24 cellular contexts compared by ENCODE assay signal in genomic region chr4:87857789-87858188, GRCh38. TPM values are rescaled to one million over a fixed set of nuclear protein-coding genes. Genes with fewer than 3 reads are reported as not detected.
DNase-seq lines count a peak whose midpoint lies in the region; ATAC-seq, FAIRE-seq and TF ChIP-seq lines count a peak whose summit lies in the region.
"Had no signal": no experiment of that assay in that cellular context is flagged by ENCODE, and none has a peak within 500 bp of the region (broad histone marks: within the 10 kb centered on the region; RNA-seq: fewer than 3 reads in every experiment).

No MANE protein-coding gene starts in this region.

- H3K14ac ChIP-seq in mesenchymal stem cell (ENCODE audit: low read length in 2 of 2) (no peak overlapping the region), trophoblast cell (ENCODE audit: low read length) (no peak overlapping the region)

- no peak for TF ChIP-seq CTCF in Calu3 (IDR thresholded peaks at IDR 0.05; ENCODE audit: unreplicated experiment)
- no peak for TF ChIP-seq CTCF in astrocyte (IDR thresholded peaks at IDR 0.05; ENCODE audit: insufficient read depth, low read depth, low read length)
- TF ChIP-seq CTCF in omental fat pad (IDR thresholded peaks at IDR 0.05), result no peak

- ATAC-seq in HG03432 (IDR thresholded peaks at IDR 0.05; ENCODE audit: unreplicated experiment) (no peak), omental fat pad (ENCODE audit: low FRiP score) (no peak)
- ATAC-seq: A549, HCT116 had no signal

- H4K20me1 ChIP-seq in astrocyte (ENCODE audit: insufficient read depth, low read length), result no peaks in the 10 kb centered on the region
- H4K20me1 ChIP-seq: BLaER1 treated with 17β-estradiol and CSF1 and Interleukin-3, amounts not matched to agents 10 nM and 100 nM had no signal

- H3K79me1 ChIP-seq in mesenchymal stem cell (replicated peaks; ENCODE audit: low read length, poor library complexity, severe bottlenecking), result no peaks in the 10 kb centered on the region
- peaks cover 7% of the 10 kb centered on the region for H3K79me1 ChIP-seq in trophoblast cell (ENCODE audit: low read length)

- no peak for FAIRE-seq in astrocyte (lab: Jason Lieb, UNC)
- FAIRE-seq: A549, G401.6, GM12892 had no signal

- DNase-seq in Calu3, result no peak
- DNase-seq in astrocyte (ENCODE audit: low read depth), result no peak
- DNase-seq in mesenchymal stem cell, result peak; percentile 21
- DNase-seq in trophoblast cell, result peak; percentile 55 to 73
- DNase-seq in HAP-1 (ENCODE audit: low spot score in 2 of 2), result no peak
- no peak for DNase-seq in hippocampal formation (lab: John Stamatoyannopoulos, UW)
- DNase-seq in omental fat pad (ENCODE audit: low spot score), result no peak
- DNase-seq: 8988T; ACHN; AML-193; BE2C; CD4-positive, alpha-beta T cell; CD8-positive, alpha-beta memory T cell; DMS153; DND-41; GOT3; H7 had no signal

- H3K27ac ChIP-seq in astrocyte (ENCODE audit: low read depth, low read length), result no peak overlapping the region
- H3K27ac ChIP-seq in mesenchymal stem cell (ENCODE audit: low read length, poor library complexity, severe bottlenecking), result no peak overlapping the region
- H3K27ac ChIP-seq in trophoblast cell (ENCODE audit: low read depth, low read length), result no peak overlapping the region
- H3K27ac ChIP-seq: A549; BLaER1 treated with 17β-estradiol and CSF1 and Interleukin-3, amounts not matched to agents 10 nM and 100 nM had no signal

- H3K4me3 ChIP-seq in astrocyte (ENCODE audit: insufficient read depth, low read depth, low read length) (no peak overlapping the region), mesenchymal stem cell (ENCODE audit: insufficient read depth in 1 of 2, low read depth in 1 of 2, low read length in 2 of 2) (no peak overlapping the region), trophoblast cell (ENCODE audit: low read depth, low read length) (no peak overlapping the region), HAP-1 (no peak overlapping the region)
- H3K4me3 ChIP-seq: A549; BLaER1 treated with 17β-estradiol and CSF1 and Interleukin-3, amounts not matched to agents 10 nM and 100 nM had no signal

- no peak overlapping the region for H2AFZ ChIP-seq in astrocyte (ENCODE audit: low read depth, low read length)
- no peak overlapping the region for H2AFZ ChIP-seq in mesenchymal stem cell (ENCODE audit: low read depth, low read length)
- no peak overlapping the region for H2AFZ ChIP-seq in trophoblast cell (ENCODE audit: insufficient read depth, low read length, poor library complexity)

- no peak overlapping the region for H2BK15ac ChIP-seq in mesenchymal stem cell (ENCODE audit: low read depth, poor library complexity, severe bottlenecking)

- H3K4me2 ChIP-seq in astrocyte (ENCODE audit: low read length) (no peak overlapping the region), mesenchymal stem cell (ENCODE audit: low read length, poor library complexity, severe bottlenecking) (no peak overlapping the region), trophoblast cell (ENCODE audit: low read length) (no peak overlapping the region)
- H3K4me2 ChIP-seq: A549 had no signal

- in situ Hi-C loops in HAP-1 (cut with MboI; ENCODE audit: low sequenced_read_pairs), result loop anchor here (10.0 kb wide), 1 partner anchor 107 kb away; no protein-coding TSS in a partner anchor

- no peaks in the 10 kb centered on the region for H3K27me3 Mint-ChIP-seq in Calu3 (ENCODE audit: unreplicated experiment)
- H3K27me3 Mint-ChIP-seq in astrocyte (ENCODE audit: low read depth, unreplicated experiment), result no peaks in the 10 kb centered on the region

- H3K27me3 ChIP-seq in astrocyte (ENCODE audit: insufficient read depth, low read length), result no peaks in the 10 kb centered on the region
- peaks cover 0 to 19% of the 10 kb centered on the region in 2 experiments for H3K27me3 ChIP-seq in mesenchymal stem cell (ENCODE audit: control insufficient read depth in 1 of 2, insufficient read depth in 1 of 2, low read length in 2 of 2)
- no peaks in the 10 kb centered on the region for H3K27me3 ChIP-seq in trophoblast cell (ENCODE audit: insufficient read depth, low read length)
- no peaks in the 10 kb centered on the region; the same call in 1 of the 2 replicates for H3K27me3 ChIP-seq in HAP-1 (ENCODE audit: low read depth)
- H3K27me3 ChIP-seq: BLaER1 treated with 17β-estradiol and CSF1 and Interleukin-3, amounts not matched to agents 10 nM and 100 nM had no signal

- H3K18ac ChIP-seq in mesenchymal stem cell (ENCODE audit: low read depth in 1 of 2, low read length in 2 of 2), result no peak overlapping the region
- H3K18ac ChIP-seq in trophoblast cell (ENCODE audit: low read length), result peak overlapping the region; percentile 1

- H3K9me3 Mint-ChIP-seq in Calu3 (ENCODE audit: low read depth, unreplicated experiment), result peaks cover 3% of the 10 kb centered on the region
- H3K9me3 Mint-ChIP-seq in astrocyte (ENCODE audit: unreplicated experiment), result peaks cover 2% of the 10 kb centered on the region
- H3K9me3 Mint-ChIP-seq: CD4-positive, alpha-beta T cell; CD8-positive, alpha-beta memory T cell had no signal

- H2AK5ac ChIP-seq in mesenchymal stem cell (ENCODE audit: low read length, severe bottlenecking) (no peak overlapping the region), trophoblast cell (ENCODE audit: low read length) (no peak overlapping the region)

- 71% methylated on average over 4 of the region's 5 CpGs for WGBS in mesenchymal stem cell
- WGBS in trophoblast cell (ENCODE audit: extremely low coverage, insufficient coverage, insufficient read length), result no CpG with 5 or more reads among the region's 5 CpGs

- no peak overlapping the region for H4K91ac ChIP-seq in mesenchymal stem cell (ENCODE audit: low read length)
- H4K91ac ChIP-seq in trophoblast cell (ENCODE audit: low read depth, low read length), result no peak overlapping the region

- H3K9ac ChIP-seq in astrocyte (ENCODE audit: low read length) (no peak overlapping the region), mesenchymal stem cell (ENCODE audit: low read length) (no peak overlapping the region), trophoblast cell (ENCODE audit: low read length) (no peak overlapping the region)
- H3K9ac ChIP-seq: BLaER1 treated with 17β-estradiol and CSF1 and Interleukin-3, amounts not matched to agents 10 nM and 100 nM had no signal

- H3K36me3 Mint-ChIP-seq in Calu3 (ENCODE audit: insufficient read depth, unreplicated experiment), result no peaks in the 10 kb centered on the region
- no peaks in the 10 kb centered on the region for H3K36me3 Mint-ChIP-seq in astrocyte (ENCODE audit: low read depth, unreplicated experiment)
- H3K36me3 Mint-ChIP-seq: CD14-positive monocyte; CD8-positive, alpha-beta memory T cell had no signal

- H3K23ac ChIP-seq in mesenchymal stem cell (ENCODE audit: low read length in 2 of 2) (no peak overlapping the region), trophoblast cell (ENCODE audit: low read length) (no peak overlapping the region)

- H3K4me1 ChIP-seq in astrocyte (ENCODE audit: insufficient read depth, low read length) (no peaks in the 10 kb centered on the region), mesenchymal stem cell (ENCODE audit: control insufficient read depth, insufficient read depth, low read depth, low read length) (no peaks in the 10 kb centered on the region), trophoblast cell (ENCODE audit: control insufficient read depth in 1 of 2, insufficient read depth in 2 of 2, low read length in 2 of 2) (peaks cover 3 to 7% of the 10 kb centered on the region in 2 experiments), HAP-1 (peaks cover 2% of the 10 kb centered on the region; the same call in 1 of the 2 replicates)
- H3K4me1 ChIP-seq: BE2C had no signal

- peak overlapping the region; percentile 52 for H3K27ac Mint-ChIP-seq in Calu3 (ENCODE audit: unreplicated experiment)
- H3K27ac Mint-ChIP-seq in astrocyte (ENCODE audit: unreplicated experiment), result peak overlapping the region; percentile 10
- H3K27ac Mint-ChIP-seq: CD14-positive monocyte; CD4-positive, alpha-beta T cell; CD8-positive, alpha-beta memory T cell had no signal

- H3K4me3 Mint-ChIP-seq in Calu3 (ENCODE audit: low read depth, unreplicated experiment), result no peak overlapping the region
- no peak overlapping the region for H3K4me3 Mint-ChIP-seq in astrocyte (ENCODE audit: unreplicated experiment)
- H3K4me3 Mint-ChIP-seq: CD14-positive monocyte; CD4-positive, alpha-beta T cell; CD8-positive, alpha-beta memory T cell had no signal

- no peaks in the 10 kb centered on the region for H3K9me3 ChIP-seq in astrocyte (ENCODE audit: insufficient read depth, low read depth, low read length)
- H3K9me3 ChIP-seq in mesenchymal stem cell (ENCODE audit: control insufficient read depth, low read length), result no peaks in the 10 kb centered on the region
- H3K9me3 ChIP-seq in trophoblast cell (ENCODE audit: insufficient read depth, low read depth, low read length), result no peaks in the 10 kb centered on the region
- H3K9me3 ChIP-seq in HAP-1, result no peaks in the 10 kb centered on the region; the same call in 1 of the 2 replicates
- H3K9me3 ChIP-seq: A549, BE2C had no signal

- H2BK120ac ChIP-seq in mesenchymal stem cell (ENCODE audit: low read depth, low read length) (no peak overlapping the region), trophoblast cell (ENCODE audit: insufficient read depth, low read length, poor library complexity) (no peak overlapping the region)

- no TSS peak for BruUV-seq in Calu3 (replicated peaks; lab: Mats Ljungman, UMichigan)

- H3K36me3 ChIP-seq in astrocyte (ENCODE audit: insufficient read depth, low read length), result no peaks in the 10 kb centered on the region
- no peaks in the 10 kb centered on the region for H3K36me3 ChIP-seq in mesenchymal stem cell (ENCODE audit: control insufficient read depth in 1 of 2, insufficient read depth in 2 of 2, low read depth in 1 of 2, low read length in 2 of 2)
- peaks cover 0 to 2% of the 10 kb centered on the region in 2 experiments for H3K36me3 ChIP-seq in trophoblast cell (ENCODE audit: control insufficient read depth in 1 of 2, insufficient read depth in 2 of 2, low read length in 2 of 2)
- no peaks in the 10 kb centered on the region for H3K36me3 ChIP-seq in HAP-1 (replicated peaks)
- H3K36me3 ChIP-seq: BE2C; BLaER1 treated with 17β-estradiol and CSF1 and Interleukin-3, amounts not matched to agents 10 nM and 100 nM had no signal

- CTCF ChIA-PET in Calu3 (lab: Charles Lee), result no interaction called here

- intact Hi-C loops in Calu3 (cut with micrococcal nuclease; ENCODE audit: unreplicated experiment), result loop anchor here (5.0 kb wide), 1 partner anchor 40 kb away; no protein-coding TSS in a partner anchor

- peaks cover 49% of the 10 kb centered on the region for H3K4me1 Mint-ChIP-seq in Calu3 (ENCODE audit: low read depth, unreplicated experiment)
- H3K4me1 Mint-ChIP-seq in astrocyte (ENCODE audit: low read depth, unreplicated experiment), result peaks cover 14% of the 10 kb centered on the region
- H3K4me1 Mint-ChIP-seq: CD8-positive, alpha-beta memory T cell had no signal

- H3K79me2 ChIP-seq in astrocyte (ENCODE audit: insufficient read depth, low read length), result no peaks in the 10 kb centered on the region
- no peaks in the 10 kb centered on the region for H3K79me2 ChIP-seq in trophoblast cell (ENCODE audit: control insufficient read depth, insufficient read depth, low read length, poor library complexity)

- H4K12ac ChIP-seq in trophoblast cell (ENCODE audit: low read depth, low read length), result no peak overlapping the region

- H2BK12ac ChIP-seq in mesenchymal stem cell (ENCODE audit: low read length in 2 of 2) (no peak overlapping the region), trophoblast cell (ENCODE audit: low read length) (peak overlapping the region; percentile 89)

- H2BK5ac ChIP-seq in mesenchymal stem cell (ENCODE audit: low read depth, low read length, poor library complexity, severe bottlenecking) (no peak overlapping the region), trophoblast cell (ENCODE audit: low read depth, low read length, poor library complexity) (no peak overlapping the region)

- H4K8ac ChIP-seq in mesenchymal stem cell (ENCODE audit: low read length), result no peak overlapping the region
- no peak overlapping the region for H4K8ac ChIP-seq in trophoblast cell (ENCODE audit: low read depth, low read length)

- H3K4ac ChIP-seq in mesenchymal stem cell (ENCODE audit: low read depth in 1 of 2, low read length in 2 of 2), result no peak overlapping the region
- no peak overlapping the region for H3K4ac ChIP-seq in trophoblast cell (ENCODE audit: low read depth, low read length)

RNA-seq across cellular contexts. Expression of gene MEPE, which starts 25.0 kb away (rescaled TPM):
- total RNA-seq in Calu3 (2022) (not detected in 2 replicates), astrocyte (not detected in 2 replicates), omental fat pad (not detected)
- not detected for polyA plus RNA-seq in mesenchymal stem cell (2013, experiment 1 of 2)
- polyA plus RNA-seq in mesenchymal stem cell (2013, experiment 2 of 2), result not detected
- polyA plus RNA-seq in trophoblast cell (2013), result not detected in 2 replicates
- total RNA-seq: CD4-positive, alpha-beta T cell; CD8-positive, alpha-beta memory T cell; H7 had no signal
- polyA plus RNA-seq: A549; CD14-positive monocyte; CD8-positive, alpha-beta memory T cell had no signal

RNA-seq across cellular contexts. Expression of gene IBSP, which starts 58.4 kb away (rescaled TPM):
- total RNA-seq in Calu3 (2022), result not detected in 2 replicates
- not detected in 2 replicates for total RNA-seq in astrocyte
- not detected for polyA plus RNA-seq in mesenchymal stem cell (2013, experiment 1 of 2)
- polyA plus RNA-seq in mesenchymal stem cell (2013, experiment 2 of 2), result not detected
- polyA plus RNA-seq in trophoblast cell (2013), result not detected in 2 replicates
- total RNA-seq in omental fat pad, result not detected
- total RNA-seq: CD4-positive, alpha-beta T cell; CD8-positive, alpha-beta memory T cell; H7 had no signal
- polyA plus RNA-seq: A549; CD14-positive monocyte; CD8-positive, alpha-beta memory T cell had no signal

Comparison
In these comparisons a context has a peak if more than half of its experiments do, and no peak if none do; other contexts are left out.
1. DNase-seq: peak in mesenchymal stem cell (single experiment) and trophoblast cell (2 of 2); none in Calu3 (single experiment), astrocyte (single experiment), HAP-1 (0 of 2), hippocampal formation (0 of 2) and omental fat pad (single experiment).